ENCODE assay signal across 34 cellular contexts in genomic region chr2:176169181-176169580, GRCh38. TPM values are rescaled to one million over a fixed set of nuclear protein-coding genes. Genes with fewer than 3 reads are reported as not detected.
"Had no signal": no experiment of that assay in that cellular context is flagged by ENCODE, and none has a peak within 500 bp of the region (broad histone marks: within the 10 kb centered on the region; RNA-seq: fewer than 3 reads in every experiment).

No MANE protein-coding gene starts in this region.

- H3K27ac Mint-ChIP-seq: activated B cell treated with CpG ODN at 0.5 μM for 24 hours; activated CD8-positive, alpha-beta T cell treated with anti-CD3 and anti-CD28 coated beads for 36 hours; activated naive CD4-positive, alpha-beta T cell treated with anti-CD3 and anti-CD28 coated beads for 36 hours; activated naive CD4-positive, alpha-beta T cell treated with anti-CD3 and anti-CD28 coated beads, Interleukin-2, amount 50 U/mL, for 24 hours; activated naive CD8-positive, alpha-beta T cell treated with anti-CD3 and anti-CD28 coated beads for 36 hours; activated naive CD8-positive, alpha-beta T cell treated with anti-CD3 and anti-CD28 coated beads, Interleukin-2, amount 50 U/mL, for 24 hours; activated T-helper 1 cell treated with anti-CD3 and anti-CD28 coated beads, Interleukin-12 subunit alpha, Interleukin-12 subunit beta, Interleukin-2, Interleukin-4 antibody, amounts not matched to agents 30 ng/mL and 10 ng/mL and 1 ng/mL, durations not matched to agents 14 hours and 24 hours and 36 hours; activated T-helper 2 cell treated with anti-CD3 and anti-CD28 coated beads, Interferon-gamma antibody, Interleukin-2, Interleukin-4, amounts not matched to agents 10 μg/mL and 5 μg/mL and 100 μg/mL, durations not matched to agents 14 hours and 24 hours and 36 hours; brain; endodermal cell; T-helper 17 cell; T-helper 2 cell treated with Interferon-gamma antibody and Interleukin-4, amounts not matched to agents 5 μg/mL and 100 μg/mL, for 36 hours had no signal

- H3K4me1 Mint-ChIP-seq: T-helper 17 cell had no signal

- H3K36me3 Mint-ChIP-seq: activated naive CD4-positive, alpha-beta T cell treated with anti-CD3 and anti-CD28 coated beads, Interleukin-2, amount 50 U/mL, for 24 hours had no signal

- ATAC-seq: activated CD4-positive, CD25-positive, alpha-beta regulatory T cell treated with anti-CD3 and anti-CD28 coated beads, Interleukin-2, amount 50 U/mL, for 24 hours; activated CD8-positive, alpha-beta T cell treated with anti-CD3 and anti-CD28 coated beads for 36 hours; activated naive CD8-positive, alpha-beta T cell treated with anti-CD3 and anti-CD28 coated beads, Interleukin-2, amount 50 U/mL, for 24 hours; foreskin keratinocyte; gastrocnemius medialis; T-helper 17 cell had no signal

- H3K4me3 Mint-ChIP-seq: activated B cell treated with CpG ODN at 0.5 μM for 24 hours; activated CD8-positive, alpha-beta T cell treated with anti-CD3 and anti-CD28 coated beads for 36 hours; activated naive CD4-positive, alpha-beta T cell treated with anti-CD3 and anti-CD28 coated beads for 36 hours; activated naive CD4-positive, alpha-beta T cell treated with anti-CD3 and anti-CD28 coated beads, Interleukin-2, amount 50 U/mL, for 24 hours; activated naive CD8-positive, alpha-beta T cell treated with anti-CD3 and anti-CD28 coated beads for 36 hours; activated naive CD8-positive, alpha-beta T cell treated with anti-CD3 and anti-CD28 coated beads, Interleukin-2, amount 50 U/mL, for 24 hours; activated T-helper 1 cell treated with anti-CD3 and anti-CD28 coated beads, Interleukin-12 subunit alpha, Interleukin-12 subunit beta, Interleukin-2, Interleukin-4 antibody, amounts not matched to agents 30 ng/mL and 10 ng/mL and 1 ng/mL, durations not matched to agents 14 hours and 24 hours and 36 hours; brain; endodermal cell; T-helper 17 cell; T-helper 2 cell treated with Interferon-gamma antibody and Interleukin-4, amounts not matched to agents 5 μg/mL and 100 μg/mL, for 36 hours had no signal

- H3K9me3 Mint-ChIP-seq: activated naive CD4-positive, alpha-beta T cell treated with anti-CD3 and anti-CD28 coated beads for 36 hours; activated T-helper 2 cell treated with anti-CD3 and anti-CD28 coated beads, Interferon-gamma antibody, Interleukin-2, Interleukin-4, amounts not matched to agents 10 μg/mL and 5 μg/mL and 100 μg/mL, durations not matched to agents 14 hours and 24 hours and 36 hours; endodermal cell had no signal

- DNase-seq: activated B cell treated with CpG ODN at 0.5 μM for 24 hours; activated CD4-positive, alpha-beta T cell treated with anti-CD3 and anti-CD28 coated beads for 48 hours; activated CD4-positive, alpha-beta T cell treated with anti-CD3 and anti-CD28 coated beads, Interleukin-2, amount 50 U/mL, for 1 hour; activated CD4-positive, alpha-beta T cell treated with anti-CD3 and anti-CD28 coated beads, Interleukin-2, amount 50 U/mL, for 48 hours; activated CD8-positive, alpha-beta memory T cell treated with anti-CD3 and anti-CD28 coated beads for 24 hours; activated CD8-positive, alpha-beta T cell treated with anti-CD3 and anti-CD28 coated beads for 36 hours; activated effector memory CD4-positive, alpha-beta T cell treated with anti-CD3 and anti-CD28 coated beads, Interleukin-2, amount 50 U/mL, for 16 hours; activated naive CD4-positive, alpha-beta T cell treated with anti-CD3 and anti-CD28 coated beads for 36 hours; activated naive CD8-positive, alpha-beta T cell treated with anti-CD3 and anti-CD28 coated beads for 36 hours; activated naive CD8-positive, alpha-beta T cell treated with anti-CD3 and anti-CD28 coated beads, Interleukin-2, amount 50 U/mL, for 24 hours; activated T-cell treated with anti-CD3 and anti-CD28 coated beads, Interleukin-2, amount 50 U/mL, for 1 hour; activated T-cell treated with anti-CD3 and anti-CD28 coated beads, Interleukin-2, amount 50 U/mL, for 48 hours; adrenal gland; central memory CD4-positive, alpha-beta T cell; cerebellar nuclear complex; colonic mucosa; effector memory CD4-positive, alpha-beta T cell; endodermal cell; erythroblast; foreskin keratinocyte; gastrocnemius medialis; glutamatergic neuron; T-helper 1 cell; T-helper 17 cell; T1000; WERI-Rb-1 had no signal

RNA-seq across cellular contexts. Expression of gene HOXD3, which starts 12.1 kb away (rescaled TPM):
- total RNA-seq: activated B cell treated with CpG ODN at 0.5 μM for 24 hours; activated CD8-positive, alpha-beta T cell treated with anti-CD3 and anti-CD28 coated beads for 36 hours; activated naive CD4-positive, alpha-beta T cell treated with anti-CD3 and anti-CD28 coated beads for 36 hours; activated naive CD8-positive, alpha-beta T cell treated with anti-CD3 and anti-CD28 coated beads for 36 hours; activated T-helper 1 cell treated with anti-CD3 and anti-CD28 coated beads, Interleukin-12 subunit alpha, Interleukin-12 subunit beta, Interleukin-2, Interleukin-4 antibody, amounts not matched to agents 30 ng/mL and 10 ng/mL and 1 ng/mL, durations not matched to agents 14 hours and 24 hours and 36 hours; activated T-helper 2 cell treated with anti-CD3 and anti-CD28 coated beads, Interferon-gamma antibody, Interleukin-2, Interleukin-4, amounts not matched to agents 10 μg/mL and 5 μg/mL and 100 μg/mL, durations not matched to agents 14 hours and 24 hours and 36 hours; endodermal cell; T-helper 17 cell had no signal

RNA-seq across cellular contexts. Expression of gene HOXD4, which starts 17.8 kb away (rescaled TPM):
- total RNA-seq: activated B cell treated with CpG ODN at 0.5 μM for 24 hours; activated CD8-positive, alpha-beta T cell treated with anti-CD3 and anti-CD28 coated beads for 36 hours; activated naive CD4-positive, alpha-beta T cell treated with anti-CD3 and anti-CD28 coated beads for 36 hours; activated naive CD8-positive, alpha-beta T cell treated with anti-CD3 and anti-CD28 coated beads for 36 hours; activated T-helper 1 cell treated with anti-CD3 and anti-CD28 coated beads, Interleukin-12 subunit alpha, Interleukin-12 subunit beta, Interleukin-2, Interleukin-4 antibody, amounts not matched to agents 30 ng/mL and 10 ng/mL and 1 ng/mL, durations not matched to agents 14 hours and 24 hours and 36 hours; activated T-helper 2 cell treated with anti-CD3 and anti-CD28 coated beads, Interferon-gamma antibody, Interleukin-2, Interleukin-4, amounts not matched to agents 10 μg/mL and 5 μg/mL and 100 μg/mL, durations not matched to agents 14 hours and 24 hours and 36 hours; cardiac muscle cell; endodermal cell; T-helper 17 cell had no signal

RNA-seq across cellular contexts. Expression of gene HOXD1, which starts 19.3 kb away (rescaled TPM):
- total RNA-seq: activated B cell treated with CpG ODN at 0.5 μM for 24 hours; activated CD8-positive, alpha-beta T cell treated with anti-CD3 and anti-CD28 coated beads for 36 hours; activated naive CD4-positive, alpha-beta T cell treated with anti-CD3 and anti-CD28 coated beads for 36 hours; activated naive CD8-positive, alpha-beta T cell treated with anti-CD3 and anti-CD28 coated beads for 36 hours; activated T-helper 1 cell treated with anti-CD3 and anti-CD28 coated beads, Interleukin-12 subunit alpha, Interleukin-12 subunit beta, Interleukin-2, Interleukin-4 antibody, amounts not matched to agents 30 ng/mL and 10 ng/mL and 1 ng/mL, durations not matched to agents 14 hours and 24 hours and 36 hours; activated T-helper 2 cell treated with anti-CD3 and anti-CD28 coated beads, Interferon-gamma antibody, Interleukin-2, Interleukin-4, amounts not matched to agents 10 μg/mL and 5 μg/mL and 100 μg/mL, durations not matched to agents 14 hours and 24 hours and 36 hours; cardiac muscle cell; foreskin keratinocyte; T-helper 17 cell had no signal

RNA-seq across cellular contexts. Expression of gene HOXD8, which starts 39.7 kb away (rescaled TPM):
- total RNA-seq: activated B cell treated with CpG ODN at 0.5 μM for 24 hours; activated CD8-positive, alpha-beta T cell treated with anti-CD3 and anti-CD28 coated beads for 36 hours; activated naive CD4-positive, alpha-beta T cell treated with anti-CD3 and anti-CD28 coated beads for 36 hours; activated naive CD8-positive, alpha-beta T cell treated with anti-CD3 and anti-CD28 coated beads for 36 hours; activated T-helper 1 cell treated with anti-CD3 and anti-CD28 coated beads, Interleukin-12 subunit alpha, Interleukin-12 subunit beta, Interleukin-2, Interleukin-4 antibody, amounts not matched to agents 30 ng/mL and 10 ng/mL and 1 ng/mL, durations not matched to agents 14 hours and 24 hours and 36 hours; activated T-helper 2 cell treated with anti-CD3 and anti-CD28 coated beads, Interferon-gamma antibody, Interleukin-2, Interleukin-4, amounts not matched to agents 10 μg/mL and 5 μg/mL and 100 μg/mL, durations not matched to agents 14 hours and 24 hours and 36 hours; cardiac muscle cell; endodermal cell; T-helper 17 cell had no signal

RNA-seq across cellular contexts. Expression of gene HOXD9, which starts 46.7 kb away (rescaled TPM):
- total RNA-seq: activated B cell treated with CpG ODN at 0.5 μM for 24 hours; activated CD8-positive, alpha-beta T cell treated with anti-CD3 and anti-CD28 coated beads for 36 hours; activated naive CD4-positive, alpha-beta T cell treated with anti-CD3 and anti-CD28 coated beads for 36 hours; activated naive CD8-positive, alpha-beta T cell treated with anti-CD3 and anti-CD28 coated beads for 36 hours; activated T-helper 1 cell treated with anti-CD3 and anti-CD28 coated beads, Interleukin-12 subunit alpha, Interleukin-12 subunit beta, Interleukin-2, Interleukin-4 antibody, amounts not matched to agents 30 ng/mL and 10 ng/mL and 1 ng/mL, durations not matched to agents 14 hours and 24 hours and 36 hours; activated T-helper 2 cell treated with anti-CD3 and anti-CD28 coated beads, Interferon-gamma antibody, Interleukin-2, Interleukin-4, amounts not matched to agents 10 μg/mL and 5 μg/mL and 100 μg/mL, durations not matched to agents 14 hours and 24 hours and 36 hours; ascending aorta; cardiac muscle cell; endodermal cell; T-helper 17 cell had no signal
